ENCODE assay signal across 9 cellular contexts in genomic region chr9:89483592-89484474, GRCh38. TPM values are rescaled to one million over a fixed set of nuclear protein-coding genes. Genes with fewer than 3 reads are reported as not detected.
DNase-seq lines count a peak whose midpoint lies in the region; ATAC-seq and TF ChIP-seq lines count a peak whose summit lies in the region.
"Had no signal": no experiment of that assay in that cellular context is flagged by ENCODE, and none has a peak within 500 bp of the region (broad histone marks: within the 10 kb centered on the region; RNA-seq: fewer than 3 reads in every experiment).

No MANE protein-coding gene starts in this region.

- H3K23ac ChIP-seq in neuronal stem cell (ENCODE audit: low read depth, low read length, poor library complexity): no peak overlapping the region

- H3K4me1 ChIP-seq in heart right ventricle: peaks cover 0 to 76% (median 10%) of the 10 kb centered on the region in 9 donors
- H3K4me1 ChIP-seq in neuronal stem cell (ENCODE audit: control insufficient read depth in 2 of 2, insufficient read depth in 1 of 2, low read depth in 1 of 2, low read length in 2 of 2): peaks cover 0 to 16% of the 10 kb centered on the region in 2 donors

- H2BK5ac ChIP-seq in neuronal stem cell (ENCODE audit: low read length): no peak overlapping the region

- peaks cover 12% of the 10 kb centered on the region for H3K79me1 ChIP-seq in neuronal stem cell (ENCODE audit: low read depth, low read length)

- no peak for TF ChIP-seq CTCF in heart right ventricle (IDR thresholded peaks at IDR 0.05)

- H2BK15ac ChIP-seq in neuronal stem cell (ENCODE audit: low read length): no peak overlapping the region

- in situ Hi-C loops in KBM-7 (cut with MboI; ENCODE audit: low pct_unique_long_range_greater_than_20kb, low sequenced_read_pairs): no loop called here

- no peak overlapping the region for H2AK5ac ChIP-seq in neuronal stem cell (ENCODE audit: low read depth, low read length)

- no peak overlapping the region for H2BK120ac ChIP-seq in neuronal stem cell (ENCODE audit: low read depth, low read length)

- DNase-seq in heart right ventricle (peak in 1 of 2 donors; percentile 38), Right ventricle myocardium inferior (ENCODE audit: missing footprints) (no peak), neuronal stem cell (ENCODE audit: low spot score) (no peak), KBM-7 (no peak), NCI-H187 treated with DMSO at 0.1 percent for 48 hours (lab: John Stamatoyannopoulos, UW) (no peak), NCI-H2107 treated with DMSO at 0.1 percent for 48 hours (lab: John Stamatoyannopoulos, UW; ENCODE audit: unreplicated experiment) (no peak)
- peak; percentile 59 for DNase-seq in activated T-helper 9 cell treated with anti-CD3 and anti-CD28 coated beads, Interleukin-2, amount 50 U/mL, for 16 hours (ENCODE audit: low read depth)

- no peak overlapping the region for H2AFZ ChIP-seq in neuronal stem cell (ENCODE audit: low read length)

- no peak overlapping the region for H4K8ac ChIP-seq in neuronal stem cell (ENCODE audit: low read depth, low read length)

- intact Hi-C loops in heart right ventricle (cut with DNase I): no loop called here
- intact Hi-C loops in Right ventricle myocardium inferior (cut with DNase I): no loop called here

- ATAC-seq in heart right ventricle: peak in 6 of 8 donors; percentile 38 to 68 (median 53)
- ATAC-seq in Right ventricle myocardium inferior: no peak
- peak; percentile 71 for ATAC-seq in HG03558 (IDR thresholded peaks at IDR 0.05; ENCODE audit: extremely low read depth, unreplicated experiment)

- no peaks in the 10 kb centered on the region for H3K36me3 ChIP-seq in heart right ventricle
- no peaks in the 10 kb centered on the region for H3K36me3 ChIP-seq in neuronal stem cell (replicated peaks in 1 of 2; ENCODE audit: control insufficient read depth in 2 of 2, insufficient read depth in 2 of 2, low read length in 2 of 2)

- H3K9ac ChIP-seq in neuronal stem cell (ENCODE audit: low read depth, low read length, poor library complexity): peak overlapping the region; percentile 45

- H3K4ac ChIP-seq in neuronal stem cell (ENCODE audit: low read length): no peak overlapping the region

- H3K4me3 ChIP-seq in heart right ventricle (peak overlapping the region in 2 of 10 donors; percentile 16 to 39), neuronal stem cell (ENCODE audit: low read length in 2 of 2) (peak overlapping the region in 1 of 2 donors; percentile 65)
- H3K4me3 ChIP-seq: SK-N-MC had no signal

- no peak overlapping the region for H3K4me2 ChIP-seq in neuronal stem cell (ENCODE audit: insufficient read depth, low read length, poor library complexity, severe bottlenecking)

- H3K9me3 ChIP-seq in heart right ventricle (peaks cover 0 to 12% (median 0%) of the 10 kb centered on the region in 11 donors), neuronal stem cell (replicated peaks in 1 of 2; ENCODE audit: control insufficient read depth in 2 of 2, insufficient read depth in 1 of 2, low read depth in 1 of 2, low read length in 2 of 2) (peaks cover 2 to 3% of the 10 kb centered on the region in 2 donors)

- no peaks in the 10 kb centered on the region for H3K27me3 ChIP-seq in heart right ventricle
- no peaks in the 10 kb centered on the region for H3K27me3 ChIP-seq in neuronal stem cell (ENCODE audit: control insufficient read depth in 3 of 3, insufficient read depth in 3 of 3, low read depth in 1 of 3, low read length in 3 of 3)

- H2BK12ac ChIP-seq in neuronal stem cell (ENCODE audit: low read length): peak overlapping the region; percentile 82

- peak overlapping the region in 1 of 10 donors; percentile 10 for H3K27ac ChIP-seq in heart right ventricle
- H3K27ac ChIP-seq in neuronal stem cell (replicated peaks; ENCODE audit: low read length): no peak overlapping the region
- H3K27ac ChIP-seq: SK-N-MC had no signal

- H4K91ac ChIP-seq in neuronal stem cell (ENCODE audit: low read depth, low read length, poor library complexity): peak overlapping the region; percentile 38

- peak overlapping the region; percentile 42 for H3K14ac ChIP-seq in neuronal stem cell (ENCODE audit: low read length)

- no peak overlapping the region for H3K18ac ChIP-seq in neuronal stem cell (ENCODE audit: low read length)

- WGBS in heart right ventricle, 2 donors: 69 to 79% methylated on average over 18 of the region's 18 CpGs
- WGBS in neuronal stem cell (ENCODE audit: extremely low coverage in 2 of 2, insufficient read length in 2 of 2, insufficient replicate concordance in 1 of 2), 2 donors: no CpG with 5 or more reads among the region's 18 CpGs

RNA-seq across cellular contexts. Expression of gene SEMA4D, which starts 14.1 kb away (rescaled TPM):
- 10 to 100 TPM; 16.2 to 51.0 (median 21.3) TPM for total RNA-seq in heart right ventricle
- polyA plus RNA-seq in heart right ventricle: 1 to 10 TPM; 2.3 to 8.9 TPM
- 24.1 TPM for total RNA-seq in Right ventricle myocardium inferior
- 23.2 TPM for polyA plus RNA-seq in neuronal stem cell (2013, experiment 1 of 2)
- polyA plus RNA-seq in neuronal stem cell (2013, experiment 2 of 2): 24.3 TPM
